Comparison of ENCODE assay signal across 20 cellular contexts in the genomic region with DNA sequence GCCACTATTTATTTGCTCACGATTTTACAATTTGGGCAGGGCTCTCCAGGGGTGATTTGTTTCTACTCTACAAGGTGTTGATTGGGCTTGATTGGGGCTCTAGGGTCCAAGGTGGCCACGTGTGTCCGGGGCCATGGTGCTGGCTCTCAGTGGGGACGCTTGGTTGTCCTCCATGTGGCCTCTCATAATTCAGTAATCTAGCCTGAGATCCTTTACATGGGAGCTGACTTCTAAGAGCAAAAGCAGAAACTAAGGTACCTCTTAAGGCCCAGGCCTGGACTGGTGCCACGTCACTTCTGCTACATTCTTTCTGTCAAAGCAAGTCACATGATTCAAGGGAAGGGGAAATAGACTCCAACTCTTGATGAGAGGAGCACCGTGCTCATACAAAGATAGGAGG. TPM values are rescaled to one million over a fixed set of nuclear protein-coding genes. Genes with fewer than 3 reads are reported as not detected.
DNase-seq lines count a peak whose midpoint lies in the region; FAIRE-seq and TF ChIP-seq lines count a peak whose summit lies in the region.
"Had no signal": no experiment of that assay in that cellular context is flagged by ENCODE, and none has a peak within 500 bp of the region (broad histone marks: within the 10 kb centered on the region; RNA-seq: fewer than 3 reads in every experiment).

No MANE protein-coding gene starts in this region.

- H3K9me3 ChIP-seq in astrocyte (ENCODE audit: insufficient read depth, low read depth, low read length) (no peaks in the 10 kb centered on the region), neural progenitor cell (ENCODE audit: low read depth) (no peaks in the 10 kb centered on the region)
- H3K9me3 ChIP-seq: Caco-2, gastrocnemius medialis, pancreas had no signal

- POLR2A ChIA-PET in MCF 10A (lab: Yijun Ruan, JAX) = interaction anchor here (0.6 kb wide), 1 partner anchor 157 kb away, joined by 3 read pairs; no protein-coding TSS in a partner anchor

- no peaks in the 10 kb centered on the region for H3K36me3 Mint-ChIP-seq in astrocyte (ENCODE audit: low read depth, unreplicated experiment)
- no peaks in the 10 kb centered on the region for H3K36me3 Mint-ChIP-seq in neural progenitor cell
- H3K36me3 Mint-ChIP-seq in MCF 10A (ENCODE audit: insufficient read depth, unreplicated experiment) = no peaks in the 10 kb centered on the region
- H3K36me3 Mint-ChIP-seq: T-cell had no signal

- no peak overlapping the region for H3K27ac ChIP-seq in astrocyte (ENCODE audit: low read depth, low read length)
- H3K27ac ChIP-seq in neural progenitor cell = no peak overlapping the region
- H3K27ac ChIP-seq in mesendoderm (ENCODE audit: low read depth, low read length) = no peak overlapping the region
- H3K27ac ChIP-seq: gastrocnemius medialis, HL-60, pancreas had no signal

- H3K23ac ChIP-seq in mesendoderm (ENCODE audit: low read length) = no peak overlapping the region

- BruUV-seq in MCF 10A (replicated peaks; lab: Mats Ljungman, UMichigan) = no TSS peak

- H3K27ac Mint-ChIP-seq in astrocyte (ENCODE audit: unreplicated experiment) = no peak overlapping the region
- H3K27ac Mint-ChIP-seq in neural progenitor cell = no peak overlapping the region
- no peak overlapping the region for H3K27ac Mint-ChIP-seq in MCF 10A (ENCODE audit: low read depth, unreplicated experiment)

- H2AK5ac ChIP-seq in mesendoderm (ENCODE audit: low read length) = no peak overlapping the region

- intact Hi-C loops in MCF 10A (cut with micrococcal nuclease) = no loop called here

- no CpG with 5 or more reads among the region's 6 CpGs for WGBS in mesendoderm (ENCODE audit: extremely low coverage, insufficient coverage, low lambda C conversion rate)

- H3K4me1 Mint-ChIP-seq in astrocyte (ENCODE audit: low read depth, unreplicated experiment) (peaks cover 10% of the 10 kb centered on the region), neural progenitor cell (peaks cover 6% of the 10 kb centered on the region), MCF 10A (ENCODE audit: insufficient read depth, unreplicated experiment) (no peaks in the 10 kb centered on the region)
- H3K4me1 Mint-ChIP-seq: T-cell had no signal

- H2BK120ac ChIP-seq in mesendoderm (ENCODE audit: low read depth, low read length) = no peak overlapping the region

- H3K27me3 Mint-ChIP-seq in astrocyte (ENCODE audit: low read depth, unreplicated experiment) (peaks cover 2% of the 10 kb centered on the region), neural progenitor cell (ENCODE audit: insufficient read depth, low read depth) (peaks cover 4% of the 10 kb centered on the region), MCF 10A (ENCODE audit: insufficient read depth, unreplicated experiment) (no peaks in the 10 kb centered on the region)

- H3K4me3 ChIP-seq in astrocyte (ENCODE audit: insufficient read depth, low read depth, low read length) = no peak overlapping the region
- H3K4me3 ChIP-seq in neural progenitor cell = no peak overlapping the region
- H3K4me3 ChIP-seq in mesendoderm (ENCODE audit: low read length) = no peak overlapping the region
- H3K4me3 ChIP-seq: gastrocnemius medialis, pancreas had no signal

- DNase-seq in DMS79 treated with DMSO at 0.1 percent for 48 hours (lab: John Stamatoyannopoulos, UW) = peak; percentile 51
- peak; percentile 82 for DNase-seq in NOMO-1 treated with dmso at 0.1 percent for 144 hours (lab: John Stamatoyannopoulos, UW; ENCODE audit: unreplicated experiment)
- DNase-seq in astrocyte (ENCODE audit: low read depth) = no peak
- no peak for DNase-seq in neural progenitor cell (ENCODE audit: low spot score)
- no peak for DNase-seq in activated naive CD4-positive, alpha-beta T cell treated with anti-CD3 and anti-CD28 coated beads, Interleukin-2, amount 50 U/mL, for 16 hours
- no peak for DNase-seq in MCF 10A (ENCODE audit: unreplicated experiment)
- no peak for DNase-seq in mesendoderm
- no peak for DNase-seq in SW480 (ENCODE audit: low spot score)
- DNase-seq: activated T-cell treated with anti-CD3 and anti-CD28 coated beads, Interleukin-2, amount 50 U/mL, for 48 hours; Caco-2; erythroblast; gastrocnemius medialis; left colon; NCI-H1092 treated with DMSO at 0.1 percent for 48 hours; NCI-H526 treated with DMSO at 0.1 percent for 48 hours; pancreas; T-cell had no signal

- H3K27me3 ChIP-seq in astrocyte (ENCODE audit: insufficient read depth, low read length) (no peaks in the 10 kb centered on the region), neural progenitor cell (no peaks in the 10 kb centered on the region), mesendoderm (ENCODE audit: insufficient read depth, low read length, poor library complexity) (no peaks in the 10 kb centered on the region)
- H3K27me3 ChIP-seq: pancreas had no signal

- no peak for TF ChIP-seq CTCF in astrocyte (IDR thresholded peaks at IDR 0.05; ENCODE audit: insufficient read depth, low read depth, low read length)
- no peak for TF ChIP-seq CTCF in neural progenitor cell (IDR thresholded peaks at IDR 0.05)
- no peak for TF ChIP-seq CTCF in MCF 10A (IDR thresholded peaks at IDR 0.05; ENCODE audit: unreplicated experiment)

- H3K79me2 ChIP-seq in astrocyte (ENCODE audit: insufficient read depth, low read length) (no peaks in the 10 kb centered on the region), neural progenitor cell (ENCODE audit: low read depth) (no peaks in the 10 kb centered on the region), mesendoderm (ENCODE audit: control insufficient read depth, insufficient read depth, low read length) (no peaks in the 10 kb centered on the region)

- H3K4me2 ChIP-seq in astrocyte (ENCODE audit: low read length) (no peak overlapping the region), neural progenitor cell (no peak overlapping the region), mesendoderm (ENCODE audit: low read length) (no peak overlapping the region)

- no peak overlapping the region for H2AFZ ChIP-seq in astrocyte (ENCODE audit: low read depth, low read length)
- peak overlapping the region; percentile 57 for H2AFZ ChIP-seq in neural progenitor cell (replicated peaks)

- H3K4ac ChIP-seq in mesendoderm (ENCODE audit: low read depth, low read length) = no peak overlapping the region

- H2BK5ac ChIP-seq in mesendoderm (ENCODE audit: low read length) = no peak overlapping the region

- H4K5ac ChIP-seq in mesendoderm (ENCODE audit: low read length) = no peak overlapping the region

- no peak overlapping the region for H2BK15ac ChIP-seq in mesendoderm (replicated peaks; ENCODE audit: low read depth)

- H4K8ac ChIP-seq in mesendoderm (ENCODE audit: low read depth, low read length) = no peak overlapping the region

- no peaks in the 10 kb centered on the region for H3K79me1 ChIP-seq in mesendoderm (ENCODE audit: low read length)

- CTCF ChIA-PET in MCF 10A (lab: Yijun Ruan, JAX) = interaction anchor here (0.7 to 1.2 kb wide), 2 partner anchors 80 to 207 kb away, joined by 3 read pairs; no protein-coding TSS in a partner anchor

- no peak overlapping the region for H3K18ac ChIP-seq in mesendoderm (ENCODE audit: low read length)

- H4K20me1 ChIP-seq in astrocyte (ENCODE audit: insufficient read depth, low read length) = no peaks in the 10 kb centered on the region
- H4K20me1 ChIP-seq in neural progenitor cell (ENCODE audit: low read depth) = no peaks in the 10 kb centered on the region

- no peaks in the 10 kb centered on the region for H3F3A ChIP-seq in neural progenitor cell (ENCODE audit: low read depth)

- H3K36me3 ChIP-seq in astrocyte (ENCODE audit: insufficient read depth, low read length) (no peaks in the 10 kb centered on the region), neural progenitor cell (no peaks in the 10 kb centered on the region), mesendoderm (ENCODE audit: control insufficient read depth, insufficient read depth, low read length) (no peaks in the 10 kb centered on the region)
- H3K36me3 ChIP-seq: gastrocnemius medialis, pancreas had no signal

- H3K9me3 Mint-ChIP-seq in astrocyte (ENCODE audit: unreplicated experiment) (peaks cover 2% of the 10 kb centered on the region), neural progenitor cell (peaks cover 2% of the 10 kb centered on the region), MCF 10A (ENCODE audit: unreplicated experiment) (no peaks in the 10 kb centered on the region)
- H3K9me3 Mint-ChIP-seq: T-cell had no signal

- H3K9ac ChIP-seq in astrocyte (ENCODE audit: low read length) (no peak overlapping the region), neural progenitor cell (no peak overlapping the region), mesendoderm (ENCODE audit: low read length) (no peak overlapping the region)

- no peak overlapping the region for H3K56ac ChIP-seq in mesendoderm (ENCODE audit: low read length)

- peak overlapping the region; percentile 54 for H3K4me3 Mint-ChIP-seq in astrocyte (ENCODE audit: unreplicated experiment)
- no peak overlapping the region for H3K4me3 Mint-ChIP-seq in neural progenitor cell
- no peak overlapping the region for H3K4me3 Mint-ChIP-seq in MCF 10A (ENCODE audit: unreplicated experiment)
- H3K4me3 Mint-ChIP-seq: T-cell had no signal

- H3K4me1 ChIP-seq in astrocyte (ENCODE audit: insufficient read depth, low read length) (no peaks in the 10 kb centered on the region), neural progenitor cell (no peaks in the 10 kb centered on the region), mesendoderm (ENCODE audit: control insufficient read depth, low read depth, low read length) (no peaks in the 10 kb centered on the region)
- H3K4me1 ChIP-seq: Caco-2, gastrocnemius medialis, pancreas had no signal

- FAIRE-seq in astrocyte (lab: Jason Lieb, UNC) = no peak
- FAIRE-seq: pancreas, RCC 7860 had no signal

RNA-seq across cellular contexts. Expression of a gene that starts 8.1 kb away (rescaled TPM):
- total RNA-seq in astrocyte = 4.5 and 7.7 TPM in 2 replicates
- total RNA-seq in neural progenitor cell (ENCODE audit: low replicate concordance) = 78.1 and 134 TPM in 2 replicates
- total RNA-seq in MCF 10A (2022) = 13.0 and 19.4 TPM in 2 replicates
- 57.7 TPM for polyA plus RNA-seq in mesendoderm (2013, experiment 1 of 2)
- 61.1 TPM for polyA plus RNA-seq in mesendoderm (2013, experiment 2 of 2)

RNA-seq across cellular contexts. Expression of a gene that starts 15.8 kb away (rescaled TPM):
- total RNA-seq in astrocyte (not detected in 2 replicates), neural progenitor cell (ENCODE audit: low replicate concordance) (not detected in 2 replicates), MCF 10A (2022) (1.1 TPM in 1 of 2 replicates, not detected in the other)
- 0.17 TPM for polyA plus RNA-seq in mesendoderm (2013, experiment 1 of 2)
- polyA plus RNA-seq in mesendoderm (2013, experiment 2 of 2) = 0.21 TPM
- total RNA-seq: Caco-2, dermis microvascular lymphatic vessel endothelial cell, left colon, T-cell had no signal

RNA-seq across cellular contexts. Expression of a gene that starts 41.7 kb away (rescaled TPM):
- total RNA-seq in astrocyte (8.5 and 10.0 TPM in 2 replicates), neural progenitor cell (ENCODE audit: low replicate concordance) (11.1 and 26.5 TPM in 2 replicates), MCF 10A (2022) (6.9 and 7.2 TPM in 2 replicates)
- polyA plus RNA-seq in mesendoderm (2013, experiment 1 of 2) = 2.9 TPM
- polyA plus RNA-seq in mesendoderm (2013, experiment 2 of 2) = 2.9 TPM

Comparison
In these comparisons a context has a peak if more than half of its experiments do, and no peak if none do; other contexts are left out.
1. DNase-seq: peak in DMS79 treated with DMSO at 0.1 percent for 48 hours (single experiment) and NOMO-1 treated with dmso at 0.1 percent for 144 hours (single experiment); none in astrocyte (single experiment), neural progenitor cell (single experiment), activated naive CD4-positive, alpha-beta T cell treated with anti-CD3 and anti-CD28 coated beads, Interleukin-2, amount 50 U/mL, for 16 hours (single experiment), MCF 10A (single experiment), mesendoderm (single experiment) and SW480 (single experiment).